In genomic region chr17:79038545-79039135, GRCh38 we compare ENCODE assay signal across 1 cellular context.
TF ChIP-seq lines count a peak whose summit lies in the region.

No MANE protein-coding gene starts in this region.

TF ChIP-seq in GM12878, 131 proteins besides CTCF, POLR2A, EP300 and RAD21:
- TF ChIP-seq RUNX3 (IDR thresholded peaks at IDR 0.05; ENCODE audit: low read length): peak; percentile 47; the same call in 1 of the 2 replicates
- TF ChIP-seq PKNOX1 (IDR thresholded peaks at IDR 0.05): no peak
- no peak for TF ChIP-seq ZNF24 (IDR thresholded peaks at IDR 0.05)
- TF ChIP-seq CHD1 (IDR thresholded peaks at IDR 0.05; ENCODE audit: low read depth, low read length): no peak
- TF ChIP-seq ETV6 (conservative IDR thresholded peaks at IDR 0.05 in 1 of 2, IDR thresholded peaks at IDR 0.05 in 1 of 2; ENCODE audit: borderline replicate concordance in 1 of 2, low read depth in 1 of 2): peak in 1 of 2 experiments; percentile 15; a peak in 1 of 4 replicates
- 0 out of 2 replicates have a peak, but pooled peaks have one; percentile 8 for TF ChIP-seq CREB1 (IDR thresholded peaks at IDR 0.05; ENCODE audit: low read depth)
- TF ChIP-seq ASH2L (IDR thresholded peaks at IDR 0.05; ENCODE audit: borderline replicate concordance, low read depth): no peak
- TF ChIP-seq CBFB (IDR thresholded peaks at IDR 0.05; ENCODE audit: low read depth): 0 out of 2 replicates have a peak, but pooled peaks have one; percentile 32
- TF ChIP-seq BCL3 (IDR thresholded peaks at IDR 0.05; ENCODE audit: borderline replicate concordance, insufficient read depth, low read depth, low read length, poor library complexity, severe bottlenecking): peak; percentile 11
